ENCODE assay signal across 1 cellular context in the genomic region with DNA sequence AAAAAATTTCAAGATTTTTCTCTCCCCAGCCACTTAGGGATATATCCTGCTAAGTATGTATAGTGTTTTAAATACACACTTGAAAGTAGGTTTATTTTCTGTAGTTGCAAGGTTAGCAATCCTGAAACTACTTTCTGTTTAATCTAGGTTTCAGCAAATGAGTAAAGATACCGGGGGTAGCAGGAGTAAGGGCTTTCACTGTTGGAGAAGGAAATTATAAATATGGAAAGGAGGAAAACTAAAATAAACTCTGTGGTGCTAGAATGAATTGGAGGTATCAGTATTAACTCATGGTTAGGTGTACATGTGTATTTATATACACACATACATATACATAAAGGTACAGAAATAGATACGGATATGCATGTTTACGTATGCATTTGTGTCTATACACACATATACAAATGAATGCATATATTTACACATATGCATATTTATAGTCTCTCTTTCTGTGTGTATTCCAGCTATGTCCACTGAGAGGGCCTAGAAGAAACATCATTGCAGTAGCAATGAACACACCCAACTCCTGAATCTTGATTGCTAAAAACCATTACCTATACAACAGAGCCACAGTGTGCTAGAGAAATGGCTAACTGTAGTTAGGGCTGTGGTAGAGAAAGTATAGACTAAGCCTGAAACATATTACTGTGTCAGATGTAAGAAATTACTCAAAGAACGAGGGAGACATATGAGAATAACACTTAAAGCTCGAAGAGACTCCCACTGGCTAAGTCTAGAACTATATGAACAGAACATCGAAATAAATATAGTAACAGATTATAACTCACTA.
TF ChIP-seq lines count a peak whose summit lies in the region.

No MANE protein-coding gene starts in this region.

TF ChIP-seq in GM12878, 131 proteins besides CTCF, POLR2A, EP300 and RAD21 (continued from another document):
- TF ChIP-seq SIX5 (IDR thresholded peaks at IDR 0.05; ENCODE audit: low read depth, low read length, severe bottlenecking) (no peak), CHD4 (IDR thresholded peaks at IDR 0.05) (no peak), SMARCA5 (IDR thresholded peaks at IDR 0.05) (no peak), CREM (IDR thresholded peaks at IDR 0.05; ENCODE audit: low read depth) (peak; percentile 91), ESRRA (IDR thresholded peaks at IDR 0.05; ENCODE audit: low read length) (no peak), STAT1 (conservative IDR thresholded peaks at IDR 0.05) (no peak), RAD51 (IDR thresholded peaks at IDR 0.05) (no peak), YY1 (IDR thresholded peaks at IDR 0.05; ENCODE audit: low read depth, low read length) (no peak), CHD1 (IDR thresholded peaks at IDR 0.05; ENCODE audit: low read depth, low read length) (no peak), FOXM1 (IDR thresholded peaks at IDR 0.05; ENCODE audit: low read depth, low read length) (peak; percentile 97), HDAC6 (IDR thresholded peaks at IDR 0.05; ENCODE audit: unreplicated experiment) (no peak), DPF2 (IDR thresholded peaks at IDR 0.05) (no peak), MXI1 (IDR thresholded peaks at IDR 0.05; ENCODE audit: low read depth, low read length) (no peak), BACH1 (IDR thresholded peaks at IDR 0.05; ENCODE audit: borderline replicate concordance) (no peak), CREB1 (IDR thresholded peaks at IDR 0.05; ENCODE audit: low read depth) (peak; percentile 51), ZSCAN29 (IDR thresholded peaks at IDR 0.05) (no peak), JUND (IDR thresholded peaks at IDR 0.05; ENCODE audit: low read depth, low read length) (no peak), ZBED1 (IDR thresholded peaks at IDR 0.05; ENCODE audit: borderline replicate concordance) (peak; percentile 96), ZNF217 (IDR thresholded peaks at IDR 0.05) (no peak), ZZZ3 (IDR thresholded peaks at IDR 0.05; ENCODE audit: control insufficient read depth, insufficient read length, low read depth) (no peak), SREBF2 (IDR thresholded peaks at IDR 0.05; ENCODE audit: low read length) (no peak), NFXL1 (IDR thresholded peaks at IDR 0.05; ENCODE audit: borderline replicate concordance) (no peak)
- TF ChIP-seq, protein P1, sequence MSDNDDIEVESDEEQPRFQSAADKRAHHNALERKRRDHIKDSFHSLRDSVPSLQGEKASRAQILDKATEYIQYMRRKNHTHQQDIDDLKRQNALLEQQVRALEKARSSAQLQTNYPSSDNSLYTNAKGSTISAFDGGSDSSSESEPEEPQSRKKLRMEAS (IDR thresholded peaks at IDR 0.05; ENCODE audit: low read depth, low read length), result no peak
- TF ChIP-seq, protein P2, sequence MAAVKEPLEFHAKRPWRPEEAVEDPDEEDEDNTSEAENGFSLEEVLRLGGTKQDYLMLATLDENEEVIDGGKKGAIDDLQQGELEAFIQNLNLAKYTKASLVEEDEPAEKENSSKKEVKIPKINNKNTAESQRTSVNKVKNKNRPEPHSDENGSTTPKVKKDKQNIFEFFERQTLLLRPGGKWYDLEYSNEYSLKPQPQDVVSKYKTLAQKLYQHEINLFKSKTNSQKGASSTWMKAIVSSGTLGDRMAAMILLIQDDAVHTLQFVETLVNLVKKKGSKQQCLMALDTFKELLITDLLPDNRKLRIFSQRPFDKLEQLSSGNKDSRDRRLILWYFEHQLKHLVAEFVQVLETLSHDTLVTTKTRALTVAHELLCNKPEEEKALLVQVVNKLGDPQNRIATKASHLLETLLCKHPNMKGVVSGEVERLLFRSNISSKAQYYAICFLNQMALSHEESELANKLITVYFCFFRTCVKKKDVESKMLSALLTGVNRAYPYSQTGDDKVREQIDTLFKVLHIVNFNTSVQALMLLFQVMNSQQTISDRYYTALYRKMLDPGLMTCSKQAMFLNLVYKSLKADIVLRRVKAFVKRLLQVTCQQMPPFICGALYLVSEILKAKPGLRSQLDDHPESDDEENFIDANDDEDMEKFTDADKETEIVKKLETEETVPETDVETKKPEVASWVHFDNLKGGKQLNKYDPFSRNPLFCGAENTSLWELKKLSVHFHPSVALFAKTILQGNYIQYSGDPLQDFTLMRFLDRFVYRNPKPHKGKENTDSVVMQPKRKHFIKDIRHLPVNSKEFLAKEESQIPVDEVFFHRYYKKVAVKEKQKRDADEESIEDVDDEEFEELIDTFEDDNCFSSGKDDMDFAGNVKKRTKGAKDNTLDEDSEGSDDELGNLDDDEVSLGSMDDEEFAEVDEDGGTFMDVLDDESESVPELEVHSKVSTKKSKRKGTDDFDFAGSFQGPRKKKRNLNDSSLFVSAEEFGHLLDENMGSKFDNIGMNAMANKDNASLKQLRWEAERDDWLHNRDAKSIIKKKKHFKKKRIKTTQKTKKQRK (IDR thresholded peaks at IDR 0.05; ENCODE audit: low read depth, low read length), result no peak
